ENCODE assay signal across 8 cellular contexts in the genomic region with DNA sequence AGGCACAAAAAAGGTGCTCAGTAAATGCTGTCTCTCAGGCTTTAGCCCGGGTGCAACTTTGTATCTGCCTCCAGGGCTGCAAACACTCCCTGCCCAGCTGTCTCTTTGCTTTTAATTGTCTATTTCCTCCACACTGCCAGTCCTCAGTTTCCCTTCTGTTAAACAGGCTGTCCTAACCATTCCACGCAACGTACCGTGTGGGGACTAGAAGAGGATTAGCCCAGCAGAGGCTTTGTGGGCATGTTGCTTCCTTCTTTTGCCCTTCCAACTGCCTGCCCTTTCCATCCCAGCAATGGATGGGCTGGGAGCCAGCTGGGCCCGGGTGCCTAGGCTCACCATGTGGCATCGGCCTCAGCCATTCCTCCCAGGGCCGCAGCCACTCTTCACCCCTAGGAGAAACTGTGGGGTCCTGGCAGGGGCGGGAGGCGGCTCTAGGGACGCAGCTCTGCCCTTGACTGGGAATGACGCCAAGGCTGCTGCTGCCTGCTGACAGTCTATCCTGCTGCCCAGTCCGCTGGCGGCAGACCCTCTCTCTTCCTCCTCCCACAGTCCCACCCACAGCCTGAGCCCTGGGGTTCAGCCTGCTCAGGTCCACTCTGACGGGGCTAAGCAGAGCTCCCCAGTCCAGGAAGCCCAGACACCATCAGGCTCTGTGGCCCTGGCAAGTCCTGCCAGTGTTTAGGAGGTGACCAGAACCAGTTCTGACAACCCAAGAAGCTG. TPM values are rescaled to one million over a fixed set of nuclear protein-coding genes. Genes with fewer than 3 reads are reported as not detected.
DNase-seq lines count a peak whose midpoint lies in the region; ATAC-seq and TF ChIP-seq lines count a peak whose summit lies in the region.

No MANE protein-coding gene starts in this region.

- H3K9me3 ChIP-seq in BLaER1: no peaks in the 10 kb centered on the region

- peak overlapping the region; percentile 56 for H3K4me3 Mint-ChIP-seq in activated CD8-positive, alpha-beta T cell treated with anti-CD3 and anti-CD28 coated beads for 36 hours

- CTCF ChIA-PET in activated CD8-positive, alpha-beta T cell treated with anti-CD3 and anti-CD28 coated beads for 36 hours (lab: Charles Lee): interaction anchor here (0.7 to 2.7 kb wide), 5 partner anchors 25 to 98 kb away, joined by 3 to 12 read pairs (median 5); no protein-coding TSS in a partner anchor

- intact Hi-C loops in activated CD8-positive, alpha-beta T cell treated with anti-CD3 and anti-CD28 coated beads for 36 hours (cut with micrococcal nuclease): no loop called here

- ATAC-seq in activated CD8-positive, alpha-beta T cell treated with anti-CD3 and anti-CD28 coated beads for 36 hours: no peak
- ATAC-seq in HG03097 (IDR thresholded peaks at IDR 0.05; ENCODE audit: low FRiP score, unreplicated experiment): no peak

- H3K4me1 Mint-ChIP-seq in activated CD8-positive, alpha-beta T cell treated with anti-CD3 and anti-CD28 coated beads for 36 hours (ENCODE audit: low read depth): peaks cover 15% of the 10 kb centered on the region

- TF ChIP-seq CTCF in GM12875 (IDR thresholded peaks at IDR 0.05; ENCODE audit: borderline replicate concordance, insufficient read depth, low read depth, low read length): no peak
- no peak for TF ChIP-seq CTCF in activated CD8-positive, alpha-beta T cell treated with anti-CD3 and anti-CD28 coated beads for 36 hours (IDR thresholded peaks at IDR 0.05)

- H3K27ac Mint-ChIP-seq in activated CD8-positive, alpha-beta T cell treated with anti-CD3 and anti-CD28 coated beads for 36 hours: peak overlapping the region; percentile 73

- H3K27ac ChIP-seq in BLaER1: peak overlapping the region; percentile 83

- no peak overlapping the region for H3K4me3 ChIP-seq in BLaER1
- peak overlapping the region; percentile 3 for H3K4me3 ChIP-seq in GM12875 (ENCODE audit: low read depth, low read length)

- no peaks in the 10 kb centered on the region for H3K36me3 ChIP-seq in BLaER1

- POLR2A ChIA-PET in activated CD8-positive, alpha-beta T cell treated with anti-CD3 and anti-CD28 coated beads for 36 hours (lab: Charles Lee): interaction anchor here (0.6 to 2.3 kb wide), 7 partner anchors 9 to 145 kb away, joined by 3 to 14 read pairs (median 3); a partner anchor contains a TSS

- H3K9me3 Mint-ChIP-seq in activated CD8-positive, alpha-beta T cell treated with anti-CD3 and anti-CD28 coated beads for 36 hours: no peaks in the 10 kb centered on the region

- DNase-seq in activated CD8-positive, alpha-beta T cell treated with anti-CD3 and anti-CD28 coated beads for 36 hours: no peak
- DNase-seq in iPS-NIHi11 (ENCODE audit: low spot score): peak; percentile 10
- no peak for DNase-seq in HPDE6-E6E7 (ENCODE audit: extremely low spot score)
- no peak for DNase-seq in DMS153 (lab: John Stamatoyannopoulos, UW)
- no peak for DNase-seq in CD1c-positive myeloid dendritic cell (ENCODE audit: extremely low spot score)

- no peaks in the 10 kb centered on the region for H3K36me3 Mint-ChIP-seq in activated CD8-positive, alpha-beta T cell treated with anti-CD3 and anti-CD28 coated beads for 36 hours (ENCODE audit: low read depth)

- peaks cover 65% of the 10 kb centered on the region for H3K4me1 ChIP-seq in BLaER1

- peak overlapping the region; percentile 76 for H3K4me2 ChIP-seq in BLaER1

- peak overlapping the region; percentile 57; the same call in 1 of the 2 replicates for H3K9ac ChIP-seq in BLaER1

- no peaks in the 10 kb centered on the region for H3K27me3 Mint-ChIP-seq in activated CD8-positive, alpha-beta T cell treated with anti-CD3 and anti-CD28 coated beads for 36 hours

- no peaks in the 10 kb centered on the region for H4K20me1 ChIP-seq in BLaER1

- H3K27me3 ChIP-seq in BLaER1: no peaks in the 10 kb centered on the region

RNA-seq across cellular contexts. Expression of a gene that starts 40.6 kb away (rescaled TPM):
- 10 to 100 TPM; 39.9 to 41.6 TPM for total RNA-seq in activated CD8-positive, alpha-beta T cell treated with anti-CD3 and anti-CD28 coated beads for 36 hours
